In genomic region chr4:62231994-62232393, GRCh38 we compare ENCODE assay signal across 9 cellular contexts.
"Had no signal": no experiment of that assay in that cellular context is flagged by ENCODE, and none has a peak within 500 bp of the region (broad histone marks: within the 10 kb centered on the region; RNA-seq: fewer than 3 reads in every experiment).

No MANE protein-coding gene starts in this region.

- H2AFZ ChIP-seq: GM23248 had no signal

- ATAC-seq: HCT116 had no signal

- H3K4me3 Mint-ChIP-seq: GM23338, H9, HFFc6 had no signal

- H3K9ac ChIP-seq: GM23248 had no signal

- H3K9me3 ChIP-seq: HAP-1 had no signal

- H3K27ac Mint-ChIP-seq: GM23338, HFFc6 had no signal

- H3K4me1 ChIP-seq: HAP-1 had no signal

- H3K4me2 ChIP-seq: GM23338 had no signal

- DNase-seq: GM23248, GOT3, H7, H9, HCEC 1CT, HFFc6 had no signal

- H3K4me3 ChIP-seq: GM23248, GM23338, HAP-1 had no signal

- H3K27ac ChIP-seq: GM23248 had no signal

- H3K36me3 ChIP-seq: HAP-1 had no signal
